Comparison of ENCODE assay signal across 10 cellular contexts in the genomic region with DNA sequence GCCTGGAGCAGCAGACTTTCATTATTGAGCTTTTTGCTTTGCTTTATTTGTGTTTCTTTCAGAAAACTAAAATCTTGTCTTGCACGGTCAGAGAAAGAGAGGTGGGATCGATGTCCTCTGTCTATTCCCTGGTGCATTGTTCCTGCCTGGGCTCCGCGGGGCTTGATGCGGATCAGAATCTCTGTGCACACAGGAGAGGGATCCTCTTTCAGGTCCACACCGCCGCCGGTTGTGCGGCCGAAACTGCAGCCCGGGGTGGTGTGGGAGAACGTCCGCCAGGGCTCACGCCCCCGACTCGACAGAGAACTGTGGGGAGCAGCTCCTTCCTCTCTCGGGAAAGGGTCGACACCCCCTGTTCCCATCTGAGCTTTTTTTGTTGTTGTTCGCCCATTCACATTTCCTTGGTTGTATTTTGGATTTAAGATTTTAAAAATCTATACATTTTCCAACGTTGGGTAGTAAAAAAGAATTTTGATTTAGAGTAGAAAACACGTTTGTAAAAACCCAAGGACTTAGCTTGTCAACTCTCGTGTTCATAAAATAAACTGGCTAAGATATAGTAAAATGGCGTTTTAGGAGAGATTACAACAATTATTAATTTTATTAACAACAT. TPM values are rescaled to one million over a fixed set of nuclear protein-coding genes. Genes with fewer than 3 reads are reported as not detected.
A peak's percentile ranks its signal among the peaks of the same experiment; 100 is the strongest.
DNase-seq lines count a peak whose midpoint lies in the region; ATAC-seq and TF ChIP-seq lines count a peak whose summit lies in the region.
"Had no signal": no experiment of that assay in that cellular context is flagged by ENCODE, and none has a peak within 500 bp of the region (broad histone marks: within the 10 kb centered on the region; RNA-seq: fewer than 3 reads in every experiment).

No MANE protein-coding gene starts in this region.

- ATAC-seq in Right ventricle myocardium inferior = peak; percentile 80
- peak; percentile 54 to 83 (median 80) for ATAC-seq in psoas muscle

- TF ChIP-seq CTCF in PC-9 (conservative IDR thresholded peaks at IDR 0.05) (no peak), psoas muscle (IDR thresholded peaks at IDR 0.05) (no peak), WERI-Rb-1 (IDR thresholded peaks at IDR 0.05; ENCODE audit: low read depth, low read length) (no peak)

- H3K4me3 ChIP-seq in PC-9 (no peak overlapping the region), psoas muscle (peak overlapping the region; percentile 61), WERI-Rb-1 (ENCODE audit: low read depth, low read length) (no peak overlapping the region)

- in situ Hi-C loops in KBM-7 (cut with MboI; ENCODE audit: low pct_unique_long_range_greater_than_20kb, low sequenced_read_pairs) = no loop called here

- no peaks in the 10 kb centered on the region for H3K79me2 ChIP-seq in PC-9 (ENCODE audit: low read depth)
- H3K79me2 ChIP-seq: parathyroid adenoma had no signal

- WGBS in psoas muscle, 3 donors = 16 to 24% (median 22%) methylated on average over 23 of the region's 23 CpGs

- H3F3A ChIP-seq in PC-9 (ENCODE audit: insufficient read depth, low read depth) = no peaks in the 10 kb centered on the region

- intact Hi-C loops in PC-9 (cut with micrococcal nuclease; ENCODE audit: unreplicated experiment) = no loop called here
- intact Hi-C loops in Right ventricle myocardium inferior (cut with DNase I) = no loop called here
- intact Hi-C loops in psoas muscle (cut with DNase I) = no loop called here

- no peak overlapping the region for H3K27ac ChIP-seq in PC-9
- H3K27ac ChIP-seq in psoas muscle = peak overlapping the region; percentile 74
- H3K27ac ChIP-seq in WERI-Rb-1 = no peak overlapping the region
- H3K27ac ChIP-seq: 22Rv1, parathyroid adenoma had no signal

- POLR2A ChIA-PET in PC-9 (lab: Charles Lee; ENCODE audit: unreplicated experiment) = no interaction called here

- 0 out of 2 replicates have a peak overlapping the region, but pooled peaks have one; percentile 48 for H2AFZ ChIP-seq in PC-9
- H2AFZ ChIP-seq: parathyroid adenoma had no signal

- DNase-seq in NCI-H1436 (lab: John Stamatoyannopoulos, UW) = peak; percentile 36
- DNase-seq in NCI-H1436 treated with DMSO at 0.1 percent for 48 hours (lab: John Stamatoyannopoulos, UW) = no peak
- no peak for DNase-seq in PC-9
- DNase-seq in Right ventricle myocardium inferior (ENCODE audit: missing footprints) = peak; percentile 85
- peak; percentile 50 to 79 for DNase-seq in psoas muscle
- DNase-seq in KBM-7 = no peak
- no peak for DNase-seq in WERI-Rb-1
- DNase-seq in HK-2 (ENCODE audit: unreplicated experiment) = no peak

- H3K4me1 ChIP-seq in PC-9 (replicated peaks; ENCODE audit: insufficient read depth) = no peaks in the 10 kb centered on the region
- no peaks in the 10 kb centered on the region for H3K4me1 ChIP-seq in psoas muscle
- H3K4me1 ChIP-seq: parathyroid adenoma had no signal

- no peaks in the 10 kb centered on the region for H4K20me1 ChIP-seq in PC-9 (ENCODE audit: insufficient read depth)

- H3K27me3 ChIP-seq in PC-9 (ENCODE audit: insufficient read depth, low read depth) (no peaks in the 10 kb centered on the region), psoas muscle (ENCODE audit: insufficient read depth in 3 of 3, low read length in 2 of 3) (peaks cover 0 to 9% (median 0%) of the 10 kb centered on the region in 3 donors), WERI-Rb-1 (ENCODE audit: insufficient read depth, low read depth, severe bottlenecking) (no peaks in the 10 kb centered on the region)

- H3K4me2 ChIP-seq in PC-9 = no peak overlapping the region

- H3K36me3 ChIP-seq in PC-9 (ENCODE audit: low read depth) (no peaks in the 10 kb centered on the region), psoas muscle (ENCODE audit: insufficient read depth in 1 of 2, low read depth in 1 of 2) (no peaks in the 10 kb centered on the region), WERI-Rb-1 (no peaks in the 10 kb centered on the region)

- no TSS peak for BruUV-seq in PC-9 (replicated peaks; lab: Mats Ljungman, UMichigan)

- CTCF ChIA-PET in PC-9 (lab: Charles Lee) = no interaction called here

- H3K9me3 ChIP-seq in PC-9 (ENCODE audit: insufficient read depth, low read depth) (no peaks in the 10 kb centered on the region), psoas muscle (no peaks in the 10 kb centered on the region), WERI-Rb-1 (ENCODE audit: severe bottlenecking) (no peaks in the 10 kb centered on the region)

- no peaks in the 10 kb centered on the region for H3K9me2 ChIP-seq in PC-9 (ENCODE audit: insufficient read depth)

RNA-seq across cellular contexts. Expression of a gene that starts 23.6 kb away (rescaled TPM):
- total RNA-seq in PC-9 (2021) (31.5 and 32.7 TPM in 2 replicates), Right ventricle myocardium inferior (12.3 TPM), psoas muscle (10 to 100 TPM in 3 of 4 donors, 1 to 10 TPM in 1; 9.6 to 20.6 (median 17.2) TPM)
- polyA plus RNA-seq in psoas muscle = 1 to 10 TPM; 2.4 to 8.1 (median 2.7) TPM

Comparison
In these comparisons a context has a peak if more than half of its experiments do, and no peak if none do; other contexts are left out.
1. DNase-seq: peak in NCI-H1436 (single experiment), Right ventricle myocardium inferior (single experiment) and psoas muscle (2 of 2); none in NCI-H1436 treated with DMSO at 0.1 percent for 48 hours (single experiment), PC-9 (0 of 2), KBM-7 (single experiment), WERI-Rb-1 (single experiment) and HK-2 (single experiment).